32 cellular contexts compared by ENCODE assay signal in the genomic region with DNA sequence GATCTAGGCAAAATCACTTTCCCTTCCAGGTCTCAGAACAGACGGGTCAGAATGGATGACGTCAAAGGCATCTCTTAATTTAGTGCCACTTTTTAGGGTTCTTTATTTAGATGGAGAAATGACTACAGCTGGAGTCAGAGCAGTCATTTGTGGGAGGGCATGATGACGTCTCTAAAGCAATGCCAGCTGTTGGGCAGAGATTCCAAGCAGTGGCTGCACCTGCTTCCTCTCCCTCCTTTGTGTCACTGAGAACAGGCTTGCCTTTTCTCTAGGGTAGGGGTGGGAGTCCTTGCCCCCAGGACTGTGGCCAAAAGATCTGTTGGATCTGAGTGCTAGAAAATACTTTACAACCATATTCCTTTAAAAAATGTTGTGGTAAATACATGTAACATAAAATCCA. TPM values are rescaled to one million over a fixed set of nuclear protein-coding genes. Genes with fewer than 3 reads are reported as not detected.
"Had no signal": no experiment of that assay in that cellular context is flagged by ENCODE, and none has a peak within 500 bp of the region (broad histone marks: within the 10 kb centered on the region; RNA-seq: fewer than 3 reads in every experiment).

No MANE protein-coding gene starts in this region.

- H3K27ac ChIP-seq: coronary artery, gastrocnemius medialis, heart left ventricle, hepatocyte, neural progenitor cell, parathyroid adenoma, stomach, thyroid gland had no signal

- H3K4me2 ChIP-seq: hepatocyte, neural progenitor cell had no signal

- ATAC-seq: gastrocnemius medialis; heart left ventricle; left lobe of liver; naive thymus-derived CD4-positive, alpha-beta T cell; sciatic nerve; stimulated activated effector memory CD8-positive, alpha-beta T cell treated with anti-CD3 and anti-CD28 coated beads, Interleukin-12 subunit alpha, Interleukin-12 subunit beta, amount 100 ng/mL, for 72 hours had no signal

- H2AFZ ChIP-seq: hepatocyte, neural progenitor cell, parathyroid adenoma had no signal

- H3K36me3 ChIP-seq: gastrocnemius medialis, heart left ventricle, neural progenitor cell, stomach, thyroid gland had no signal

- H3K9ac ChIP-seq: neural progenitor cell, parathyroid adenoma had no signal

- H3K79me2 ChIP-seq: hepatocyte, parathyroid adenoma had no signal

- DNase-seq: dermis blood vessel endothelial cell; effector memory CD4-positive, alpha-beta T cell; foreskin fibroblast; gastrocnemius medialis; heart left ventricle; kidney; naive thymus-derived CD4-positive, alpha-beta T cell; stimulated activated CD4-positive, alpha-beta T cell treated with anti-CD3 and anti-CD28 coated beads, Interleukin-2, amount 100 ng/mL, for 24 hours; stimulated activated CD4-positive, alpha-beta T cell treated with anti-CD3 and anti-CD28 coated beads, Interleukin-4, amount 100 ng/mL, for 24 hours; stimulated activated naive CD4-positive, alpha-beta T cell treated with Interleukin-2 at 50 U/mL for 16 hours; stomach; thyroid gland; trophoblast cell had no signal

- H3K27me3 ChIP-seq: thyroid gland had no signal

- H3K4me1 ChIP-seq: gastrocnemius medialis, heart left ventricle, neural progenitor cell, parathyroid adenoma, stomach, thyroid gland had no signal

- H3K9me3 ChIP-seq: thyroid gland had no signal

- H3K4me3 ChIP-seq: coronary artery, gastrocnemius medialis, heart left ventricle, hepatocyte, lung, neural progenitor cell, stomach, thyroid gland had no signal

RNA-seq across cellular contexts. Expression of a gene that starts 28.7 kb away (rescaled TPM):
- total RNA-seq: dermis blood vessel endothelial cell; endothelial cell of umbilical vein; epithelial cell of proximal tubule; gastrocnemius medialis; glomerular endothelial cell; heart left ventricle; hepatocyte; kidney; left lobe of liver; liver; lung; mononuclear cell; naive thymus-derived CD4-positive, alpha-beta T cell; osteoblast; progenitor cell of endocrine pancreas; sciatic nerve; skeletal muscle tissue; stomach; subcutaneous adipose tissue; temporal lobe; thyroid gland; urinary bladder had no signal
